Comparison of ENCODE assay signal across 8 cellular contexts in the genomic region with DNA sequence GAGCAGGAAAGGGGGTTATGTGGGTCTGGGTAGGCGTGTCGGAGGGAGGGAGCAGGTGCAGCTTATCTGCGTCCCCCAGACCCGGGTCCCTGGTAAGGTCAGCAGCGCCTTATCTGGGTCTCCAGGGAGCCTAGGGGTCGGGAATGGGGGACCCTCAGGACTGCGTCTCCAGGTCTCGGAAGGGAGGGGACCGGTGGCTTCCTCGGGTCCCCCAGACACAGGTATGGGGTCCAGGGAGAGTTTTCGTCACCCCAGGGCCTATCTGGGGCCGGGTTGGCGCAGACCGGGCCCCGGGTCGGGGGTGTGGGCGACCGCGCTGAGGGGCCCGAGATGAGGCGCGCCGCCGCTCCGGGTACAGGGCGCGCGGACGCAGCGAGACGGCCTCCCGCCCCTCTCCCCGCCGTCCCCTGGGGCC.
A peak's percentile ranks its signal among the peaks of the same experiment; 100 is the strongest.
DNase-seq lines count a peak whose midpoint lies in the region; ATAC-seq lines count a peak whose summit lies in the region.

No MANE protein-coding gene starts in this region.

- peaks cover 7 to 58% (median 51%) of the 10 kb centered on the region in 5 donors for H3K4me1 ChIP-seq in subcutaneous abdominal adipose tissue (ENCODE audit: control insufficient read depth in 5 of 5, insufficient read depth in 5 of 5, low read length in 5 of 5)

- H3K27ac ChIP-seq in layer of hippocampus (ENCODE audit: low read depth, low read length) (peak overlapping the region; percentile 74), subcutaneous abdominal adipose tissue (ENCODE audit: low read depth, low read length) (peak overlapping the region; percentile 65)

- peak overlapping the region; percentile 96 for H3K27ac Mint-ChIP-seq in activated T-cell treated with anti-CD3 and anti-CD28 coated beads, Interleukin-2, amount 50 U/mL, for 24 hours
- peak overlapping the region; percentile 97 for H3K27ac Mint-ChIP-seq in activated naive CD8-positive, alpha-beta T cell

- no peak for DNase-seq in activated T-cell treated with anti-CD3 and anti-CD28 coated beads, Interleukin-2, amount 50 U/mL, for 24 hours
- no peak for DNase-seq in activated T-cell treated with anti-CD3 and anti-CD28 coated beads for 4 hours
- no peak for DNase-seq in NCI-H128 (lab: John Stamatoyannopoulos, UW; ENCODE audit: unreplicated experiment)
- no peak for DNase-seq in hepatic stellate cell (ENCODE audit: low spot score)

- H3K36me3 ChIP-seq in subcutaneous abdominal adipose tissue (ENCODE audit: control insufficient read depth in 5 of 5, insufficient read depth in 5 of 5, low read length in 5 of 5): peaks cover 10 to 34% (median 14%) of the 10 kb centered on the region in 5 donors

- H3K4me3 Mint-ChIP-seq in activated T-cell treated with anti-CD3 and anti-CD28 coated beads, Interleukin-2, amount 50 U/mL, for 24 hours: peak overlapping the region; percentile 92
- peak overlapping the region; percentile 99 for H3K4me3 Mint-ChIP-seq in activated naive CD8-positive, alpha-beta T cell

- H3K27me3 ChIP-seq in layer of hippocampus (ENCODE audit: control insufficient read depth, insufficient read depth, low read length) (no peaks in the 10 kb centered on the region), subcutaneous abdominal adipose tissue (ENCODE audit: control insufficient read depth in 5 of 5, insufficient read depth in 4 of 5, low read length in 5 of 5) (no peaks in the 10 kb centered on the region)

- H3K4me3 ChIP-seq in subcutaneous abdominal adipose tissue (ENCODE audit: low read depth in 1 of 5, low read length in 5 of 5): peak overlapping the region; percentile 75 to 97 (median 84)

- H3K36me3 Mint-ChIP-seq in activated T-cell treated with anti-CD3 and anti-CD28 coated beads, Interleukin-2, amount 50 U/mL, for 24 hours (ENCODE audit: low read depth): peaks cover 94% of the 10 kb centered on the region
- H3K36me3 Mint-ChIP-seq in activated naive CD8-positive, alpha-beta T cell: peaks cover 36% of the 10 kb centered on the region

- peak overlapping the region; percentile 98 to 99 (median 98) for H3K9ac ChIP-seq in subcutaneous abdominal adipose tissue (ENCODE audit: low read length in 5 of 5)

- H3K9me3 Mint-ChIP-seq in activated T-cell treated with anti-CD3 and anti-CD28 coated beads, Interleukin-2, amount 50 U/mL, for 24 hours: no peaks in the 10 kb centered on the region
- H3K9me3 Mint-ChIP-seq in activated naive CD8-positive, alpha-beta T cell (ENCODE audit: low read depth): no peaks in the 10 kb centered on the region

- ATAC-seq in HG03159 (IDR thresholded peaks at IDR 0.05; ENCODE audit: unreplicated experiment): peak; percentile 28

- peaks cover 73% of the 10 kb centered on the region for H3K4me1 Mint-ChIP-seq in activated T-cell treated with anti-CD3 and anti-CD28 coated beads, Interleukin-2, amount 50 U/mL, for 24 hours (ENCODE audit: low read depth)
- peaks cover 84% of the 10 kb centered on the region for H3K4me1 Mint-ChIP-seq in activated naive CD8-positive, alpha-beta T cell (ENCODE audit: low read depth)

- no peaks in the 10 kb centered on the region for H3K27me3 Mint-ChIP-seq in activated T-cell treated with anti-CD3 and anti-CD28 coated beads, Interleukin-2, amount 50 U/mL, for 24 hours
- H3K27me3 Mint-ChIP-seq in activated naive CD8-positive, alpha-beta T cell: no peaks in the 10 kb centered on the region

- no peaks in the 10 kb centered on the region for H3K9me3 ChIP-seq in subcutaneous abdominal adipose tissue (ENCODE audit: control insufficient read depth in 5 of 5, low read length in 5 of 5)
